8 cellular contexts compared by ENCODE assay signal in the genomic region with DNA sequence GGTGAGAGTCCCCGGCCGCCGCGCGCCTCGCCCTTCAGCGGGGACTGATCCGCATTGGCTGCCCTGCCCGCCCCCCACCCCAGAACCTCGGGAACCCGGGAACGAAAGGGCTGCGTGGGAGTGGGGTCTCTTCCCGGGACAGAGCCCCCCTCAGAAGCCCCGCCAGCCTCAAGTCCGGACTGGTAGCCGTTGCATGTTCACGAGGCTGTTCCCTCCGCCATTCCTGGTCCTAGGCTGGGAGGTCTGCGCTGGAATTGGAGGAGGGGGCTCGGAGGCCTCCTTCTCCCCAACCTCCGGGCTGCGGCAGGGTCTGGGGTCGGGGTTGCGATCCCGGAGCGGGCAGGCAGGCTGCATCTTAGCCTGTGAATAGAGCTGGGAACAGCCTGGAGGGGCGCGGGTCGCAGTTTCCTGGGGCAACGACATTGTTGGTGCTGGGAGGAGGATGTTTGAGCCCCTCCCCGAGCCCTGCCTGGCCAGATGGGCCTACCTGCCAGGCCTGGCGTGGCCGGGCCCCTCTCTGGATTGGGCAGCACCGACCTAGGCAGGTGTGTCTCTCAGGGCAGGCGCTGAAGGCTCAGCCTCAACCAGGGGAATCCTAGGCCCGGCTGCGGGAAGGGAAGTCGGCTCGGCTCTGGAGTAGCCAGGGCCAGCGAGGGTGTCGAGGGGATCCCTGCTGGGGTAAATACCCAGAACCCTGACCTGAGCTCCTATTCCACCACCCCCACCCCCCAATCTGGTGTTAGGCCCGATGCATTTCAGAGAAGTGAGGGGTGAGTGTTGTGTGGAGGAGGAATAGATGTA. TPM values are rescaled to one million over a fixed set of nuclear protein-coding genes. Genes with fewer than 3 reads are reported as not detected.
DNase-seq lines count a peak whose midpoint lies in the region; ATAC-seq and TF ChIP-seq lines count a peak whose summit lies in the region.

No MANE protein-coding gene starts in this region.

- no peak for DNase-seq in CD8-positive, alpha-beta T cell
- peak; percentile 32 for DNase-seq in NCI-H1092 treated with DMSO at 0.1 percent for 48 hours (lab: John Stamatoyannopoulos, UW)
- peak; percentile 55 for DNase-seq in natural killer cell treated with Interleukin-12 subunit alpha and Interleukin-12 subunit beta and Interleukin-15 and Interleukin-18, amount 100 ng/mL, for 72 hours (ENCODE audit: low spot score)
- no peak for DNase-seq in ACHN

- POLR2A ChIA-PET in CD8-positive, alpha-beta T cell (lab: Charles Lee), result no interaction called here

- H3K9me3 Mint-ChIP-seq in CD8-positive, alpha-beta T cell, result no peaks in the 10 kb centered on the region
- H3K9me3 Mint-ChIP-seq in natural killer cell treated with Interleukin-12 subunit alpha and Interleukin-12 subunit beta and Interleukin-15 and Interleukin-18, amount 100 ng/mL, for 72 hours, result no peaks in the 10 kb centered on the region

- CTCF ChIA-PET in CD8-positive, alpha-beta T cell (lab: Charles Lee), result no interaction called here

- no peak overlapping the region for H3K27ac ChIP-seq in CD8-positive, alpha-beta T cell (ENCODE audit: low read depth, low read length)
- no peak overlapping the region for H3K27ac ChIP-seq in duodenal mucosa (ENCODE audit: low read depth, low read length)

- H3K27me3 Mint-ChIP-seq in CD8-positive, alpha-beta T cell (ENCODE audit: low read depth), result peaks cover 5% of the 10 kb centered on the region
- peaks cover 0 to 4% of the 10 kb centered on the region in 2 donors for H3K27me3 Mint-ChIP-seq in natural killer cell treated with Interleukin-12 subunit alpha and Interleukin-12 subunit beta and Interleukin-15 and Interleukin-18, amount 100 ng/mL, for 72 hours

- intact Hi-C loops in CD8-positive, alpha-beta T cell (cut with DNase I, micrococcal nuclease), result loop anchor here (1.0 to 5.0 kb wide), 6 partner anchors 12 to 506 kb away; partner anchors contain the start of genes CRY2 (in 2 of the 2), CHRM4 (in 1 of the 2) and SLC35C1 (in 1 of the 2)

- H3K4me1 Mint-ChIP-seq in CD8-positive, alpha-beta T cell (ENCODE audit: low read depth), result peaks cover 10% of the 10 kb centered on the region
- peaks cover 11 to 13% of the 10 kb centered on the region in 2 donors for H3K4me1 Mint-ChIP-seq in natural killer cell treated with Interleukin-12 subunit alpha and Interleukin-12 subunit beta and Interleukin-15 and Interleukin-18, amount 100 ng/mL, for 72 hours (ENCODE audit: low read depth in 2 of 2)

- ATAC-seq in CD8-positive, alpha-beta T cell, result no peak
- ATAC-seq in natural killer cell treated with Interleukin-12 subunit alpha and Interleukin-12 subunit beta and Interleukin-15 and Interleukin-18, amount 100 ng/mL, for 72 hours, result no peak
- ATAC-seq in GM18867 (IDR thresholded peaks at IDR 0.05; ENCODE audit: unreplicated experiment), result no peak
- ATAC-seq in HG03460 (IDR thresholded peaks at IDR 0.05; ENCODE audit: unreplicated experiment), result no peak
- ATAC-seq in GM18520 (IDR thresholded peaks at IDR 0.05; ENCODE audit: unreplicated experiment), result no peak

- H3K9me3 ChIP-seq in CD8-positive, alpha-beta T cell (ENCODE audit: low read length), result no peaks in the 10 kb centered on the region
- no peaks in the 10 kb centered on the region for H3K9me3 ChIP-seq in duodenal mucosa (ENCODE audit: control insufficient read depth in 1 of 2, low read length in 2 of 2)

- in situ Hi-C loops in ACHN (cut with HindIII; ENCODE audit: low pct_ligation_motif_present, low pct_unique_long_range_greater_than_20kb, low sequenced_read_pairs), result no loop called here

- H3K4me1 ChIP-seq in CD8-positive, alpha-beta T cell (ENCODE audit: insufficient read depth, low read length), result peaks cover 5% of the 10 kb centered on the region
- peaks cover 0 to 3% of the 10 kb centered on the region in 2 donors for H3K4me1 ChIP-seq in duodenal mucosa (ENCODE audit: control insufficient read depth in 1 of 2, insufficient read depth in 2 of 2, low read length in 2 of 2)

- no peak for TF ChIP-seq CTCF in CD8-positive, alpha-beta T cell (IDR thresholded peaks at IDR 0.05)

- H3K4me3 ChIP-seq in CD8-positive, alpha-beta T cell (ENCODE audit: low read depth, low read length), result no peak overlapping the region
- peak overlapping the region; percentile 41 to 51 for H3K4me3 ChIP-seq in duodenal mucosa (ENCODE audit: low read depth in 1 of 2, low read length in 2 of 2)

- H3K36me3 Mint-ChIP-seq in CD8-positive, alpha-beta T cell, result peaks cover 10% of the 10 kb centered on the region
- H3K36me3 Mint-ChIP-seq in natural killer cell treated with Interleukin-12 subunit alpha and Interleukin-12 subunit beta and Interleukin-15 and Interleukin-18, amount 100 ng/mL, for 72 hours, result no peaks in the 10 kb centered on the region

- H3K4me3 Mint-ChIP-seq in CD8-positive, alpha-beta T cell, result peak overlapping the region; percentile 57
- no peak overlapping the region for H3K4me3 Mint-ChIP-seq in natural killer cell treated with Interleukin-12 subunit alpha and Interleukin-12 subunit beta and Interleukin-15 and Interleukin-18, amount 100 ng/mL, for 72 hours

- H3K36me3 ChIP-seq in CD8-positive, alpha-beta T cell (ENCODE audit: insufficient read depth, low read length), result peaks cover 6% of the 10 kb centered on the region
- peaks cover 10 to 19% of the 10 kb centered on the region in 2 donors for H3K36me3 ChIP-seq in duodenal mucosa (ENCODE audit: control insufficient read depth in 1 of 2, insufficient read depth in 2 of 2, low read length in 2 of 2)

- no peak overlapping the region for H3K9ac ChIP-seq in duodenal mucosa (ENCODE audit: low read depth in 1 of 2, low read length in 2 of 2)

- H3K27me3 ChIP-seq in CD8-positive, alpha-beta T cell (ENCODE audit: insufficient read depth, low read length), result no peaks in the 10 kb centered on the region
- no peaks in the 10 kb centered on the region for H3K27me3 ChIP-seq in duodenal mucosa (ENCODE audit: control insufficient read depth in 1 of 2, insufficient read depth in 2 of 2, low read length in 2 of 2)

- H3K27ac Mint-ChIP-seq in CD8-positive, alpha-beta T cell, result no peak overlapping the region
- no peak overlapping the region for H3K27ac Mint-ChIP-seq in natural killer cell treated with Interleukin-12 subunit alpha and Interleukin-12 subunit beta and Interleukin-15 and Interleukin-18, amount 100 ng/mL, for 72 hours

RNA-seq across cellular contexts. Expression of gene MAPK8IP1, which starts 0.7 kb away (rescaled TPM):
- total RNA-seq in CD8-positive, alpha-beta T cell, result 1 to 10 TPM; 6.5 to 8.4 TPM
- 1 to 10 TPM; 2.0 to 3.4 TPM for total RNA-seq in natural killer cell treated with Interleukin-12 subunit alpha and Interleukin-12 subunit beta and Interleukin-15 and Interleukin-18, amount 100 ng/mL, for 72 hours

RNA-seq across cellular contexts. Expression of gene FREY1, which starts 20.9 kb away (rescaled TPM):
- total RNA-seq in CD8-positive, alpha-beta T cell, result 1 to 10 TPM; 3.7 to 5.1 TPM
- total RNA-seq in natural killer cell treated with Interleukin-12 subunit alpha and Interleukin-12 subunit beta and Interleukin-15 and Interleukin-18, amount 100 ng/mL, for 72 hours, result 1 to 10 TPM; 4.2 to 4.9 TPM

RNA-seq across cellular contexts. Expression of gene PEX16, which starts 31.6 kb away (rescaled TPM):
- 10 to 100 TPM; 51.5 to 55.6 TPM for total RNA-seq in CD8-positive, alpha-beta T cell
- 10 to 100 TPM; 55.3 to 62.8 TPM for total RNA-seq in natural killer cell treated with Interleukin-12 subunit alpha and Interleukin-12 subunit beta and Interleukin-15 and Interleukin-18, amount 100 ng/mL, for 72 hours

RNA-seq across cellular contexts. Expression of gene LARGE2, which starts 36.3 kb away (rescaled TPM):
- 1 to 10 TPM; 3.0 to 4.2 TPM for total RNA-seq in CD8-positive, alpha-beta T cell
- 1 to 10 TPM in 1 of 2 donors, not detected in 1; 2.0 TPM for total RNA-seq in natural killer cell treated with Interleukin-12 subunit alpha and Interleukin-12 subunit beta and Interleukin-15 and Interleukin-18, amount 100 ng/mL, for 72 hours

RNA-seq across cellular contexts. Expression of gene CRY2, which starts 38.8 kb away (rescaled TPM):
- 100 to 1,000 TPM; 172 to 177 TPM for total RNA-seq in CD8-positive, alpha-beta T cell
- 10 to 100 TPM; 22.8 to 28.5 TPM for total RNA-seq in natural killer cell treated with Interleukin-12 subunit alpha and Interleukin-12 subunit beta and Interleukin-15 and Interleukin-18, amount 100 ng/mL, for 72 hours

Comparison
In these comparisons a context has a peak if more than half of its experiments do, and no peak if none do; other contexts are left out.
1. DNase-seq: peak in NCI-H1092 treated with DMSO at 0.1 percent for 48 hours (single experiment) and natural killer cell treated with Interleukin-12 subunit alpha and Interleukin-12 subunit beta and Interleukin-15 and Interleukin-18, amount 100 ng/mL, for 72 hours (single experiment); none in CD8-positive, alpha-beta T cell (0 of 7) and ACHN (single experiment).